8 cellular contexts compared by ENCODE assay signal in genomic region chr16:18800674-18801196, GRCh38. TPM values are rescaled to one million over a fixed set of nuclear protein-coding genes. Genes with fewer than 3 reads are reported as not detected.
DNase-seq lines count a peak whose midpoint lies in the region; ATAC-seq and TF ChIP-seq lines count a peak whose summit lies in the region.

No MANE protein-coding gene starts in this region.

- peaks cover 47% of the 10 kb centered on the region for H3K4me1 Mint-ChIP-seq in activated T-cell treated with anti-CD3 and anti-CD28 coated beads, Interleukin-2, amount 50 U/mL, for 4 hours (ENCODE audit: low read depth)
- H3K4me1 Mint-ChIP-seq in dendritic cell treated with granulocyte-macrophage colony-stimulating factor and Interleukin-4, amounts not matched to agents 40 ng/mL and 50 ng/mL, for 4 days (ENCODE audit: low read depth), result peaks cover 37% of the 10 kb centered on the region
- peaks cover 29% of the 10 kb centered on the region for H3K4me1 Mint-ChIP-seq in mesothelial cell of epicardium

- no peak for ATAC-seq in activated T-cell treated with anti-CD3 and anti-CD28 coated beads, Interleukin-2, amount 50 U/mL, for 4 hours

- peaks cover 7% of the 10 kb centered on the region for H3K36me3 Mint-ChIP-seq in activated T-cell treated with anti-CD3 and anti-CD28 coated beads, Interleukin-2, amount 50 U/mL, for 4 hours (ENCODE audit: insufficient read depth)
- H3K36me3 Mint-ChIP-seq in dendritic cell treated with granulocyte-macrophage colony-stimulating factor and Interleukin-4, amounts not matched to agents 40 ng/mL and 50 ng/mL, for 4 days (ENCODE audit: low read depth), result peaks cover 47% of the 10 kb centered on the region
- peaks cover 10% of the 10 kb centered on the region for H3K36me3 Mint-ChIP-seq in mesothelial cell of epicardium

- no peak for DNase-seq in activated T-cell treated with anti-CD3 and anti-CD28 coated beads, Interleukin-2, amount 50 U/mL, for 4 hours
- no peak for DNase-seq in activated T-cell treated with anti-CD3 and anti-CD28 coated beads, Interleukin-2, amount 50 U/mL, for 48 hours
- DNase-seq in M059J (ENCODE audit: low read depth) (peak; percentile 34), mesothelial cell of epicardium (ENCODE audit: low spot score in 2 of 2, unreplicated experiment in 2 of 2) (no peak), mesenteric fat pad (ENCODE audit: low spot score) (no peak), medulla oblongata (ENCODE audit: extremely low spot score) (no peak)
- DNase-seq in stimulated activated CD4-positive, alpha-beta T cell treated with anti-CD3 and anti-CD28 coated beads, Interleukin-4, amount 100 ng/mL, for 4 hours, result no peak

- no peaks in the 10 kb centered on the region for H3K27me3 Mint-ChIP-seq in activated T-cell treated with anti-CD3 and anti-CD28 coated beads, Interleukin-2, amount 50 U/mL, for 4 hours (ENCODE audit: low read depth)
- H3K27me3 Mint-ChIP-seq in dendritic cell treated with granulocyte-macrophage colony-stimulating factor and Interleukin-4, amounts not matched to agents 40 ng/mL and 50 ng/mL, for 4 days, result no peaks in the 10 kb centered on the region
- H3K27me3 Mint-ChIP-seq in mesothelial cell of epicardium (ENCODE audit: low read depth), result no peaks in the 10 kb centered on the region

- TF ChIP-seq CTCF in mesothelial cell of epicardium (IDR thresholded peaks at IDR 0.05; ENCODE audit: unreplicated experiment), result no peak

- H3K27ac Mint-ChIP-seq in dendritic cell treated with granulocyte-macrophage colony-stimulating factor and Interleukin-4, amounts not matched to agents 40 ng/mL and 50 ng/mL, for 4 days, result peak overlapping the region; percentile 92
- peak overlapping the region; percentile 99 for H3K27ac Mint-ChIP-seq in mesothelial cell of epicardium

- intact Hi-C loops in dendritic cell treated with granulocyte-macrophage colony-stimulating factor and Interleukin-4, amounts not matched to agents 40 ng/mL and 50 ng/mL, for 4 days (cut with micrococcal nuclease), result loop anchor here (5.0 kb wide), 1 partner anchor 267 kb away; the partner anchor contains the start of gene COQ7

- H3K4me3 Mint-ChIP-seq in activated T-cell treated with anti-CD3 and anti-CD28 coated beads, Interleukin-2, amount 50 U/mL, for 4 hours, result peak overlapping the region; percentile 91
- peak overlapping the region; percentile 93 for H3K4me3 Mint-ChIP-seq in dendritic cell treated with granulocyte-macrophage colony-stimulating factor and Interleukin-4, amounts not matched to agents 40 ng/mL and 50 ng/mL, for 4 days
- H3K4me3 Mint-ChIP-seq in mesothelial cell of epicardium, result peak overlapping the region; percentile 97

- no peaks in the 10 kb centered on the region for H3K9me3 Mint-ChIP-seq in activated T-cell treated with anti-CD3 and anti-CD28 coated beads, Interleukin-2, amount 50 U/mL, for 4 hours
- no peaks in the 10 kb centered on the region for H3K9me3 Mint-ChIP-seq in dendritic cell treated with granulocyte-macrophage colony-stimulating factor and Interleukin-4, amounts not matched to agents 40 ng/mL and 50 ng/mL, for 4 days
- H3K9me3 Mint-ChIP-seq in mesothelial cell of epicardium, result no peaks in the 10 kb centered on the region

RNA-seq across cellular contexts. Expression of gene ARL6IP1, which starts 0.6 kb away (rescaled TPM):
- total RNA-seq in activated T-cell treated with anti-CD3 and anti-CD28 coated beads, Interleukin-2, amount 50 U/mL, for 4 hours, result 10 to 100 TPM; 49.1 to 60.6 (median 51.9) TPM
- 474 and 485 TPM in 2 replicates for total RNA-seq in M059J (2014; rRNA removed; shearing (Covaris generic))
- 124 to 130 TPM (median 124 TPM) in 3 replicates for total RNA-seq in mesothelial cell of epicardium
- 104 TPM for total RNA-seq in mesenteric fat pad

RNA-seq across cellular contexts. Expression of gene RPS15A, which starts 10.6 kb away (rescaled TPM):
- 1,000 to 10,000 TPM; 1,663 to 1,788 (median 1,766) TPM for total RNA-seq in activated T-cell treated with anti-CD3 and anti-CD28 coated beads, Interleukin-2, amount 50 U/mL, for 4 hours
- total RNA-seq in M059J (2014; rRNA removed; shearing (Covaris generic)), result 1,701 and 1,980 TPM in 2 replicates
- 1,664 to 1,782 TPM (median 1,739 TPM) in 3 replicates for total RNA-seq in mesothelial cell of epicardium
- total RNA-seq in mesenteric fat pad, result 961 TPM
